In genomic region chr2:207258191-207258991, GRCh38 we compare ENCODE assay signal across 9 cellular contexts.
DNase-seq lines count a peak whose midpoint lies in the region; ATAC-seq and TF ChIP-seq lines count a peak whose summit lies in the region.
"Had no signal": no experiment of that assay in that cellular context is flagged by ENCODE, and none has a peak within 500 bp of the region (broad histone marks: within the 10 kb centered on the region; RNA-seq: fewer than 3 reads in every experiment).

No MANE protein-coding gene starts in this region.

- DNase-seq in AG04450 (ENCODE audit: low read depth, low spot score): peak; percentile 99
- peak; percentile 41 for DNase-seq in HPDE6-E6E7 (ENCODE audit: extremely low spot score)
- peak; percentile 93 for DNase-seq in T1000 (lab: John Stamatoyannopoulos, UW)
- peak; percentile 46 for DNase-seq in Right ventricle myocardium superior
- DNase-seq in cortex of kidney (lab: John Stamatoyannopoulos, UW): no peak
- DNase-seq in iPS-NIHi7 (ENCODE audit: extremely low spot score): no peak

- H3K27me3 ChIP-seq in AG04450 (ENCODE audit: control insufficient read depth, insufficient read depth, low read length): no peaks in the 10 kb centered on the region
- no peaks in the 10 kb centered on the region for H3K27me3 ChIP-seq in skeletal muscle satellite cell (ENCODE audit: control insufficient read depth, insufficient read depth, low read length)

- peak; percentile 75 for ATAC-seq in Right ventricle myocardium superior (ENCODE audit: poor library complexity)
- no peak for ATAC-seq in GM18873 (IDR thresholded peaks at IDR 0.05; ENCODE audit: low FRiP score, unreplicated experiment)
- ATAC-seq: GM12878 had no signal

- H3K36me3 ChIP-seq in skeletal muscle satellite cell (ENCODE audit: insufficient read depth, low read length): no peaks in the 10 kb centered on the region

- intact Hi-C loops in Right ventricle myocardium superior (cut with DNase I): no loop called here

- POLR2A ChIA-PET in AG04450 (lab: Yijun Ruan, JAX): interaction anchor here (0.6 to 6.6 kb wide), 15 partner anchors 9 to 214 kb away, joined by 3 to 213 read pairs (median 4); partner anchors contain the start of gene KLF7

- H3K4me2 ChIP-seq in skeletal muscle satellite cell (ENCODE audit: low read length): peak overlapping the region; percentile 67

- CTCF ChIA-PET in AG04450 (lab: Charles Lee): interaction anchor here (1.0 to 2.1 kb wide), 9 partner anchors 18 to 458 kb away, joined by 3 to 9 read pairs (median 3); no protein-coding TSS in a partner anchor

- H3K4me3 ChIP-seq in AG04450 (ENCODE audit: low read depth, low read length) (no peak overlapping the region), skeletal muscle satellite cell (ENCODE audit: low read length) (peak overlapping the region; percentile 6)
- H3K4me3 ChIP-seq: GM12878 had no signal

- H3K9ac ChIP-seq in skeletal muscle satellite cell (ENCODE audit: low read depth, low read length): peak overlapping the region; percentile 76

- TF ChIP-seq CTCF in AG04450 (IDR thresholded peaks at IDR 0.05; ENCODE audit: low read depth, low read length): peak; percentile 30

- H3K4me1 ChIP-seq in skeletal muscle satellite cell (ENCODE audit: control insufficient read depth, insufficient read depth, low read length): peaks cover 81% of the 10 kb centered on the region

- peak overlapping the region; percentile 97 for H3K27ac ChIP-seq in AG04450 (ENCODE audit: low read depth, low read length)

- no peaks in the 10 kb centered on the region for H3K9me3 ChIP-seq in AG04450 (ENCODE audit: control insufficient read depth, insufficient read depth, low read length)
- no peaks in the 10 kb centered on the region for H3K9me3 ChIP-seq in skeletal muscle satellite cell (replicated peaks; ENCODE audit: low read length)

Comparison
In these comparisons a context has a peak if more than half of its experiments do, and no peak if none do; other contexts are left out.
1. DNase-seq: peak in AG04450 (single experiment), HPDE6-E6E7 (single experiment), T1000 (single experiment) and Right ventricle myocardium superior (single experiment); none in cortex of kidney (single experiment) and iPS-NIHi7 (single experiment).